7 cellular contexts compared by ENCODE assay signal in genomic region chr4:112321768-112322684, GRCh38. TPM values are rescaled to one million over a fixed set of nuclear protein-coding genes. Genes with fewer than 3 reads are reported as not detected.
A peak's percentile ranks its signal among the peaks of the same experiment; 100 is the strongest.
DNase-seq lines count a peak whose midpoint lies in the region; FAIRE-seq and TF ChIP-seq lines count a peak whose summit lies in the region.

No MANE protein-coding gene starts in this region.

- no peak overlapping the region for H3K4me3 ChIP-seq in brain microvascular endothelial cell (ENCODE audit: low read depth, low read length)

- H3K27ac ChIP-seq in brain microvascular endothelial cell: no peak overlapping the region

- in situ Hi-C loops in brain microvascular endothelial cell (cut with HindIII; ENCODE audit: low pct_ligation_motif_present, low sequenced_read_pairs): no loop called here

- H3K36me3 ChIP-seq in brain microvascular endothelial cell (replicated peaks): no peaks in the 10 kb centered on the region

- DNase-seq in GM12892 (ENCODE audit: insufficient read length) (no peak), NCI-H1048 (lab: John Stamatoyannopoulos, UW) (peak; percentile 7), UCSD-AML1 (lab: John Stamatoyannopoulos, UW; ENCODE audit: unreplicated experiment) (peak; percentile 25), brain microvascular endothelial cell (peak; percentile 68), islet precursor cell (peak; percentile 59), HPDE6-E6E7 (ENCODE audit: extremely low spot score) (no peak)
- DNase-seq in stimulated activated CD4-positive, alpha-beta T cell treated with anti-CD3 and anti-CD28 coated beads, Interleukin-1b, Interleukin-23, amount 100 ng/mL, for 4 hours (ENCODE audit: low read depth in 2 of 2): peak; percentile 65 to 78

- FAIRE-seq in GM12892 (lab: Jason Lieb, UNC): peak; percentile 81

- TF ChIP-seq CTCF in brain microvascular endothelial cell (IDR thresholded peaks at IDR 0.05; ENCODE audit: low read depth, low read length, missing control alignments): peak; percentile 87

- no peak for TF ChIP-seq POLR2A in GM12892 (IDR thresholded peaks at IDR 0.05; ENCODE audit: low read depth, low read length)

- H3K27me3 ChIP-seq in brain microvascular endothelial cell (replicated peaks): no peaks in the 10 kb centered on the region

RNA-seq across cellular contexts. Expression of gene ALPK1, which starts 24.9 kb away (rescaled TPM):
- 22.0 TPM for polyA plus RNA-seq in GM12892 (2012; ENCODE audit: missing spikeins)

RNA-seq across cellular contexts. Expression of gene TIFA, which starts 36.3 kb away (rescaled TPM):
- 93.0 TPM for polyA plus RNA-seq in GM12892 (2012; ENCODE audit: missing spikeins)

Comparison
In these comparisons a context has a peak if more than half of its experiments do, and no peak if none do; other contexts are left out.
1. DNase-seq: peak in NCI-H1048 (single experiment), UCSD-AML1 (single experiment), brain microvascular endothelial cell (single experiment), islet precursor cell (single experiment) and stimulated activated CD4-positive, alpha-beta T cell treated with anti-CD3 and anti-CD28 coated beads, Interleukin-1b, Interleukin-23, amount 100 ng/mL, for 4 hours (2 of 2); none in GM12892 (single experiment) and HPDE6-E6E7 (single experiment).